24 cellular contexts compared by ENCODE assay signal in genomic region chr5:39009280-39009679, GRCh38.
DNase-seq lines count a peak whose midpoint lies in the region; ATAC-seq, FAIRE-seq and TF ChIP-seq lines count a peak whose summit lies in the region.
"Had no signal": no experiment of that assay in that cellular context is flagged by ENCODE, and none has a peak within 500 bp of the region (broad histone marks: within the 10 kb centered on the region; RNA-seq: fewer than 3 reads in every experiment).

No MANE protein-coding gene starts in this region.

- WGBS in A549 (ENCODE audit: missing lambda C conversion rate): 98% methylated on average over 1 of the region's 1 CpG
- 95% methylated on average over 1 of the region's 1 CpG for WGBS in K562 (ENCODE audit: insufficient coverage, low coverage, missing lambda C conversion rate)

- peaks cover 19% of the 10 kb centered on the region; the same call in 2 of the 3 replicates for H3K79me2 ChIP-seq in K562 (ENCODE audit: control insufficient read depth, insufficient read depth, low read length)

- ATAC-seq in A549: no peak
- ATAC-seq in K562: no peak
- no peak for ATAC-seq in omental fat pad (ENCODE audit: low FRiP score)
- ATAC-seq: GM23338 had no signal

- TF ChIP-seq RAD21 in A549 (conservative IDR thresholded peaks at IDR 0.05 in 1 of 2, IDR thresholded peaks at IDR 0.05 in 1 of 2): no peak
- TF ChIP-seq RAD21 in K562 (CRISPR knock-in tag; conservative IDR thresholded peaks at IDR 0.05 in 1 of 2, IDR thresholded peaks at IDR 0.05 in 1 of 2): no peak

- H3K4me1 Mint-ChIP-seq in chondrocyte (ENCODE audit: low read depth): peaks cover 8% of the 10 kb centered on the region

- no peak overlapping the region for H3K27ac Mint-ChIP-seq in chondrocyte (ENCODE audit: unreplicated experiment)
- H3K27ac Mint-ChIP-seq: GM23338, HFFc6 had no signal

- TF ChIP-seq POLR2A in A549 (IDR thresholded peaks at IDR 0.05; ENCODE audit: low read length) (no peak), K562 (conservative IDR thresholded peaks at IDR 0.05) (no peak)

- no peak overlapping the region for H3K9ac ChIP-seq in K562 (ENCODE audit: insufficient read depth in 1 of 2, low read depth in 2 of 2, low read length in 2 of 2)
- H3K9ac ChIP-seq: BLaER1 treated with 17β-estradiol and CSF1 and Interleukin-3, amounts not matched to agents 10 nM and 100 nM had no signal

- POLR2A ChIA-PET in A549 (lab: Yijun Ruan, JAX): no interaction called here
- POLR2A ChIA-PET in K562 (lab: Yijun Ruan, JAX): interaction anchor here (1.3 kb wide), 1 partner anchor 9 kb away, joined by 5 read pairs; no protein-coding TSS in a partner anchor

- no peak overlapping the region for H3K27ac ChIP-seq in A549
- H3K27ac ChIP-seq in K562 (ENCODE audit: extremely low read depth, low read depth, low read length): no peak overlapping the region
- H3K27ac ChIP-seq: BLaER1 treated with 17β-estradiol and CSF1 and Interleukin-3, amounts not matched to agents 10 nM and 100 nM had no signal

- peaks cover 21% of the 10 kb centered on the region for H3K36me3 Mint-ChIP-seq in chondrocyte (ENCODE audit: low read depth)

- peaks cover 39% of the 10 kb centered on the region for H3K36me3 ChIP-seq in K562 (ENCODE audit: control insufficient read depth, insufficient read depth, low read length)
- H3K36me3 ChIP-seq: BE2C, HAP-1 had no signal

- intact Hi-C loops in K562 (cut with micrococcal nuclease): loop anchor here (5.0 kb wide), 2 partner anchors 208 to 273 kb away; partner anchors contain the start of gene FYB1

- H3K4me2 ChIP-seq in A549 (no peak overlapping the region), K562 (ENCODE audit: insufficient read depth, low read length) (no peak overlapping the region)
- H3K4me2 ChIP-seq: BLaER1 treated with 17β-estradiol and CSF1 and Interleukin-3, amounts not matched to agents 10 nM and 100 nM; GM23338 had no signal

- in situ Hi-C loops in K562 (cut with MboI): no loop called here
- in situ Hi-C loops in G401 (cut with HindIII; ENCODE audit: low sequenced_read_pairs): no loop called here

- no peaks in the 10 kb centered on the region for H3K27me3 Mint-ChIP-seq in chondrocyte (ENCODE audit: low read depth)
- H3K27me3 Mint-ChIP-seq: CD4-positive, alpha-beta memory T cell had no signal

- no TSS peak for BruUV-seq in K562 (replicated peaks; lab: Mats Ljungman, UMichigan)

- DNase-seq in A549 (ENCODE audit: low read depth in 1 of 2, low spot score in 1 of 2) (no peak), K562 (ENCODE audit: extremely low read depth in 1 of 4, low spot score in 3 of 4) (no peak), frontal cortex (ENCODE audit: low spot score in 2 of 2) (no peak), G401 (ENCODE audit: low spot score) (no peak), chondrocyte (ENCODE audit: low spot score) (no peak), omental fat pad (ENCODE audit: low spot score) (no peak), OCI-M2 (lab: John Stamatoyannopoulos, UW; ENCODE audit: unreplicated experiment) (no peak)
- DNase-seq: ACHN; AML-193; BE2C; Calu3; CD4-positive, alpha-beta memory T cell; COR-L47; DMS153; DND-41; GF-D8; HFFc6 had no signal

- TF ChIP-seq CTCF in A549 (IDR thresholded peaks at IDR 0.05): no peak
- no peak for TF ChIP-seq CTCF in K562 (IDR thresholded peaks at IDR 0.05 in 2 of 3, conservative IDR thresholded peaks at IDR 0.05 in 1 of 3; ENCODE audit: insufficient read depth in 2 of 3, low read depth in 1 of 3, low read length in 3 of 3)
- TF ChIP-seq CTCF in chondrocyte (IDR thresholded peaks at IDR 0.05): no peak
- TF ChIP-seq CTCF in omental fat pad (IDR thresholded peaks at IDR 0.05): no peak

- FAIRE-seq in A204.1 (lab: Jason Lieb, UNC) (peak; percentile 86), A549 (lab: Jason Lieb, UNC) (no peak), K562 (lab: Jason Lieb, UNC) (no peak), frontal cortex (lab: Jason Lieb, UNC) (peak; percentile 34)
- FAIRE-seq: GM12891, GM18507 had no signal

- no peak overlapping the region for H3K4me3 Mint-ChIP-seq in chondrocyte (ENCODE audit: unreplicated experiment)
- H3K4me3 Mint-ChIP-seq: CD14-positive monocyte, GM23338, HFFc6 had no signal

- H4K20me1 ChIP-seq in K562 (replicated peaks; ENCODE audit: control insufficient read depth, insufficient read depth, low read length): no peaks in the 10 kb centered on the region

- CTCF ChIA-PET in A549 (lab: Yijun Ruan, JAX): interaction anchor here (0.5 to 0.6 kb wide), 2 partner anchors 138 to 265 kb away, joined by 3 read pairs; no protein-coding TSS in a partner anchor
- CTCF ChIA-PET in K562 (lab: Yijun Ruan, JAX; ENCODE audit: low intra/inter-chr PET ratio): no interaction called here

- no peaks in the 10 kb centered on the region for H3K27me3 ChIP-seq in K562 (ENCODE audit: control insufficient read depth in 2 of 2, insufficient read depth in 2 of 2, low read length in 2 of 2)
- H3K27me3 ChIP-seq: BE2C; BLaER1 treated with 17β-estradiol and CSF1 and Interleukin-3, amounts not matched to agents 10 nM and 100 nM had no signal

- H3K9me1 ChIP-seq in K562 (ENCODE audit: control insufficient read depth, insufficient read depth, low read length): no peaks in the 10 kb centered on the region

- H2AFZ ChIP-seq in K562 (ENCODE audit: low read depth, low read length): no peak overlapping the region
- H2AFZ ChIP-seq: GM23338 had no signal

- H3K4me1 ChIP-seq in A549 (peaks cover 7% of the 10 kb centered on the region; the same call in 2 of the 3 replicates), K562 (replicated peaks in 1 of 2; ENCODE audit: control insufficient read depth in 2 of 2, insufficient read depth in 2 of 2, low read length in 2 of 2) (peaks cover 0 to 7% of the 10 kb centered on the region in 2 experiments; a peak in 2 of 5 replicates)
- H3K4me1 ChIP-seq: BE2C; BLaER1 treated with 17β-estradiol and CSF1 and Interleukin-3, amounts not matched to agents 10 nM and 100 nM; HAP-1 had no signal

- TF ChIP-seq EP300 in A549 (IDR thresholded peaks at IDR 0.05) (no peak), K562 (IDR thresholded peaks at IDR 0.05; ENCODE audit: low read length) (no peak)

- H3K9me3 Mint-ChIP-seq in chondrocyte (ENCODE audit: low read depth): peaks cover 18% of the 10 kb centered on the region

- H3K4me3 ChIP-seq in A549 (no peak overlapping the region), K562 (no peak overlapping the region)
- H3K4me3 ChIP-seq: BLaER1 treated with 17β-estradiol and CSF1 and Interleukin-3, amounts not matched to agents 10 nM and 100 nM; GM23338; HAP-1 had no signal

- H3K9me3 ChIP-seq in A549 (peaks cover 27% of the 10 kb centered on the region), K562 (replicated peaks; ENCODE audit: control insufficient read depth, insufficient read depth, low read depth, low read length) (peaks cover 21% of the 10 kb centered on the region)
- H3K9me3 ChIP-seq: BE2C had no signal

TF ChIP-seq in A549, 52 proteins besides CTCF, POLR2A, EP300 and RAD21 (continues in another document):
- TF ChIP-seq BCL3 (IDR thresholded peaks at IDR 0.05): no peak
- no peak for TF ChIP-seq HOXB5 (CRISPR knock-in tag; IDR thresholded peaks at IDR 0.05)
- peak; percentile 92 for TF ChIP-seq MAFK (IDR thresholded peaks at IDR 0.05; ENCODE audit: partially characterized antibody)
- no peak for TF ChIP-seq POLR2AphosphoS2 (conservative IDR thresholded peaks at IDR 0.05; ENCODE audit: low read length)
- no peak for TF ChIP-seq E2F6 (IDR thresholded peaks at IDR 0.05; ENCODE audit: borderline replicate concordance, low read depth)

TF ChIP-seq in K562, 482 proteins besides CTCF, POLR2A, EP300 and RAD21:
- TF ChIP-seq MAFK (IDR thresholded peaks at IDR 0.05; ENCODE audit: low read length): peak; percentile 89
- TF ChIP-seq MAFF (IDR thresholded peaks at IDR 0.05; ENCODE audit: low read length): peak; percentile 91
- TF ChIP-seq ZNF316 (IDR thresholded peaks at IDR 0.05): peak; percentile 96
- peak; percentile 89 for TF ChIP-seq MAFG (tag; conservative IDR thresholded peaks at IDR 0.05)
- no peak for TF ChIP-seq FOXO4 (CRISPR knock-in tag; IDR thresholded peaks at IDR 0.05)
- no peak for TF ChIP-seq ZBED1 (IDR thresholded peaks at IDR 0.05)
- peak; percentile 91 for TF ChIP-seq C11orf30 (IDR thresholded peaks at IDR 0.05; ENCODE audit: low read depth)
